In the genomic region with DNA sequence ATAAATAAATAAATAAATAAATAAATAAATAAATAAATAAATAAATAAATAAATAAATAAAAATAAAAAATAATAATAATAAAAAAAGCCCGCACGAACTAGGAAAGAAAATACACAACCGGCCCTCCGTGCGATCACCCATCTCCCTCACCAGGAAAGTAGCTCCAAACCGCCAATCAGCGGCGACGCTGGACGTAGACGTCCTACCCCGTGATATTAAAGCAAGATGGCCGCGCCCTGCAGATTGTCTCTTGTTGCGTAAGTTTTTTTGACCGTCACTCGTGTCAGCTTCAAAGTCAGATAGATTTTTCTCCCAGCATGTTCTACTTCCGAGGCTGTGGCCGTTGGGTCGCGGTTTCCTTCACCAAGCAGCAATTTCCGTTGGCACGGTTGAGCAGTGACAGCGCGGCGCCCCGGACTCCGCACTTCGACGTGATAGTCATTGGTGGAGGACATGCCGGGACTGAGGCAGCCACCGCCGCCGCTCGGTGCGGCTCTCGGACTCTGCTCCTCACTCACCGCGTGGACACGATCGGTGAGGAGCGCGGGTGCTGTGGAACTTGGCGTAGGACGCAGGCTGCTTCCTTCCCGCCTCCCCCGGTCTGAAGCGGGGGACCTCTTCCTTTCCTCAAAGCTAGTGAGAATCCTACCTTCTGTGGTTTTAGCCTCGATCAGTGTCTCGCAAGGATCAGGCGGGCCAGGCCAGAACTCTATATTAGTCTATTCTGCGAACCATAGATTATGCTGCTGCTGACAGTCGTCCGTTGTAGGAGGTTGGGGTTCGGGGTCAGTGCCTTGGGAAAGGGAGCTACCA, we compare ENCODE assay signal across 1 cellular context.
A peak's percentile ranks its signal among the peaks of the same experiment; 100 is the strongest.
TF ChIP-seq lines count a peak whose summit lies in the region.

A gene with protein sequence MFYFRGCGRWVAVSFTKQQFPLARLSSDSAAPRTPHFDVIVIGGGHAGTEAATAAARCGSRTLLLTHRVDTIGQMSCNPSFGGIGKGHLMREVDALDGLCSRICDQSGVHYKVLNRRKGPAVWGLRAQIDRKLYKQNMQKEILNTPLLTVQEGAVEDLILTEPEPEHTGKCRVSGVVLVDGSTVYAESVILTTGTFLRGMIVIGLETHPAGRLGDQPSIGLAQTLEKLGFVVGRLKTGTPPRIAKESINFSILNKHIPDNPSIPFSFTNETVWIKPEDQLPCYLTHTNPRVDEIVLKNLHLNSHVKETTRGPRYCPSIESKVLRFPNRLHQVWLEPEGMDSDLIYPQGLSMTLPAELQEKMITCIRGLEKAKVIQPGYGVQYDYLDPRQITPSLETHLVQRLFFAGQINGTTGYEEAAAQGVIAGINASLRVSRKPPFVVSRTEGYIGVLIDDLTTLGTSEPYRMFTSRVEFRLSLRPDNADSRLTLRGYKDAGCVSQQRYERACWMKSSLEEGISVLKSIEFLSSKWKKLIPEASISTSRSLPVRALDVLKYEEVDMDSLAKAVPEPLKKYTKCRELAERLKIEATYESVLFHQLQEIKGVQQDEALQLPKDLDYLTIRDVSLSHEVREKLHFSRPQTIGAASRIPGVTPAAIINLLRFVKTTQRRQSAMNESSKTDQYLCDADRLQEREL (plus strand): TSS at position 201 of the 814 bp plus-strand sequence. CDS start 118 bp downstream, at position 319.

TF ChIP-seq in HEK293, 187 proteins besides CTCF, POLR2A, EP300 and RAD21 (continued from another document):
- TF ChIP-seq, protein P1, sequence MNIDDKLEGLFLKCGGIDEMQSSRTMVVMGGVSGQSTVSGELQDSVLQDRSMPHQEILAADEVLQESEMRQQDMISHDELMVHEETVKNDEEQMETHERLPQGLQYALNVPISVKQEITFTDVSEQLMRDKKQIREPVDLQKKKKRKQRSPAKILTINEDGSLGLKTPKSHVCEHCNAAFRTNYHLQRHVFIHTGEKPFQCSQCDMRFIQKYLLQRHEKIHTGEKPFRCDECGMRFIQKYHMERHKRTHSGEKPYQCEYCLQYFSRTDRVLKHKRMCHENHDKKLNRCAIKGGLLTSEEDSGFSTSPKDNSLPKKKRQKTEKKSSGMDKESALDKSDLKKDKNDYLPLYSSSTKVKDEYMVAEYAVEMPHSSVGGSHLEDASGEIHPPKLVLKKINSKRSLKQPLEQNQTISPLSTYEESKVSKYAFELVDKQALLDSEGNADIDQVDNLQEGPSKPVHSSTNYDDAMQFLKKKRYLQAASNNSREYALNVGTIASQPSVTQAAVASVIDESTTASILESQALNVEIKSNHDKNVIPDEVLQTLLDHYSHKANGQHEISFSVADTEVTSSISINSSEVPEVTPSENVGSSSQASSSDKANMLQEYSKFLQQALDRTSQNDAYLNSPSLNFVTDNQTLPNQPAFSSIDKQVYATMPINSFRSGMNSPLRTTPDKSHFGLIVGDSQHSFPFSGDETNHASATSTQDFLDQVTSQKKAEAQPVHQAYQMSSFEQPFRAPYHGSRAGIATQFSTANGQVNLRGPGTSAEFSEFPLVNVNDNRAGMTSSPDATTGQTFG (tag by site-specific recombination; IDR thresholded peaks at IDR 0.05; ENCODE audit: borderline replicate concordance) = no peak
- TF ChIP-seq ZNF121 (tag by site-specific recombination; IDR thresholded peaks at IDR 0.05) (peak; percentile 97), TRIM28 (IDR thresholded peaks at IDR 0.05; ENCODE audit: borderline replicate concordance, low read length) (peak; percentile 59; the same call in 1 of the 2 replicates), KLF16 (tag by site-specific recombination; IDR thresholded peaks at IDR 0.05) (peak; percentile 22; the same call in 1 of the 2 replicates), ZNF132 (tag by site-specific recombination; IDR thresholded peaks at IDR 0.05; ENCODE audit: borderline replicate concordance) (no peak), ZNF2 (tag by site-specific recombination; IDR thresholded peaks at IDR 0.05) (peak; percentile 69), ZNF785 (tag by site-specific recombination; IDR thresholded peaks at IDR 0.05) (no peak), ZNF404 (tag by site-specific recombination; IDR thresholded peaks at IDR 0.05) (peak; percentile 97), ZNF112 (tag by site-specific recombination; IDR thresholded peaks at IDR 0.05) (no peak), ZNF37A (tag by site-specific recombination; IDR thresholded peaks at IDR 0.05) (no peak), ZNF341 (tag by site-specific recombination; IDR thresholded peaks at IDR 0.05; ENCODE audit: low read depth) (peak; percentile 80), MYNN (tag by site-specific recombination; IDR thresholded peaks at IDR 0.05; ENCODE audit: borderline replicate concordance) (peak; percentile 61; the same call in 1 of the 2 replicates), YY1 (tag by site-specific recombination; IDR thresholded peaks at IDR 0.05) (peak; percentile 89), ZNF549 (tag by site-specific recombination; IDR thresholded peaks at IDR 0.05) (no peak), ZNF174 (tag by site-specific recombination; IDR thresholded peaks at IDR 0.05) (no peak), ZNF214 (tag by site-specific recombination; IDR thresholded peaks at IDR 0.05; ENCODE audit: borderline replicate concordance) (peak; percentile 52; the same call in 1 of the 2 replicates), ZNF133 (tag by site-specific recombination; IDR thresholded peaks at IDR 0.05) (no peak), ZBTB20 (tag by site-specific recombination; IDR thresholded peaks at IDR 0.05) (peak; percentile 95), ZFHX2 (tag by site-specific recombination; conservative IDR thresholded peaks at IDR 0.05) (no peak), OSR2 (tag by site-specific recombination; IDR thresholded peaks at IDR 0.05) (peak; percentile 10; the same call in 1 of the 2 replicates), ZBTB21 (tag by site-specific recombination; IDR thresholded peaks at IDR 0.05) (peak; percentile 86)
- TF ChIP-seq, protein P2, sequence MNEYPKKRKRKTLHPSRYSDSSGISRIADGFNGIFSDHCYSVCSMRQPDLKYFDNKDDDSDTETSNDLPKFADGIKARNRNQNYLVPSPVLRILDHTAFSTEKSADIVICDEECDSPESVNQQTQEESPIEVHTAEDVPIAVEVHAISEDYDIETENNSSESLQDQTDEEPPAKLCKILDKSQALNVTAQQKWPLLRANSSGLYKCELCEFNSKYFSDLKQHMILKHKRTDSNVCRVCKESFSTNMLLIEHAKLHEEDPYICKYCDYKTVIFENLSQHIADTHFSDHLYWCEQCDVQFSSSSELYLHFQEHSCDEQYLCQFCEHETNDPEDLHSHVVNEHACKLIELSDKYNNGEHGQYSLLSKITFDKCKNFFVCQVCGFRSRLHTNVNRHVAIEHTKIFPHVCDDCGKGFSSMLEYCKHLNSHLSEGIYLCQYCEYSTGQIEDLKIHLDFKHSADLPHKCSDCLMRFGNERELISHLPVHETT (tag by site-specific recombination; IDR thresholded peaks at IDR 0.05) = peak; percentile 91
- TF ChIP-seq, protein P3, sequence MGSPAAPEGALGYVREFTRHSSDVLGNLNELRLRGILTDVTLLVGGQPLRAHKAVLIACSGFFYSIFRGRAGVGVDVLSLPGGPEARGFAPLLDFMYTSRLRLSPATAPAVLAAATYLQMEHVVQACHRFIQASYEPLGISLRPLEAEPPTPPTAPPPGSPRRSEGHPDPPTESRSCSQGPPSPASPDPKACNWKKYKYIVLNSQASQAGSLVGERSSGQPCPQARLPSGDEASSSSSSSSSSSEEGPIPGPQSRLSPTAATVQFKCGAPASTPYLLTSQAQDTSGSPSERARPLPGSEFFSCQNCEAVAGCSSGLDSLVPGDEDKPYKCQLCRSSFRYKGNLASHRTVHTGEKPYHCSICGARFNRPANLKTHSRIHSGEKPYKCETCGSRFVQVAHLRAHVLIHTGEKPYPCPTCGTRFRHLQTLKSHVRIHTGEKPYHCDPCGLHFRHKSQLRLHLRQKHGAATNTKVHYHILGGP (tag by site-specific recombination; IDR thresholded peaks at IDR 0.05) = no peak
- TF ChIP-seq, protein P4, sequence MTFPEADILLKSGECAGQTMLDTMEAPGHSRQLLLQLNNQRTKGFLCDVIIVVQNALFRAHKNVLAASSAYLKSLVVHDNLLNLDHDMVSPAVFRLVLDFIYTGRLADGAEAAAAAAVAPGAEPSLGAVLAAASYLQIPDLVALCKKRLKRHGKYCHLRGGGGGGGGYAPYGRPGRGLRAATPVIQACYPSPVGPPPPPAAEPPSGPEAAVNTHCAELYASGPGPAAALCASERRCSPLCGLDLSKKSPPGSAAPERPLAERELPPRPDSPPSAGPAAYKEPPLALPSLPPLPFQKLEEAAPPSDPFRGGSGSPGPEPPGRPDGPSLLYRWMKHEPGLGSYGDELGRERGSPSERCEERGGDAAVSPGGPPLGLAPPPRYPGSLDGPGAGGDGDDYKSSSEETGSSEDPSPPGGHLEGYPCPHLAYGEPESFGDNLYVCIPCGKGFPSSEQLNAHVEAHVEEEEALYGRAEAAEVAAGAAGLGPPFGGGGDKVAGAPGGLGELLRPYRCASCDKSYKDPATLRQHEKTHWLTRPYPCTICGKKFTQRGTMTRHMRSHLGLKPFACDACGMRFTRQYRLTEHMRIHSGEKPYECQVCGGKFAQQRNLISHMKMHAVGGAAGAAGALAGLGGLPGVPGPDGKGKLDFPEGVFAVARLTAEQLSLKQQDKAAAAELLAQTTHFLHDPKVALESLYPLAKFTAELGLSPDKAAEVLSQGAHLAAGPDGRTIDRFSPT (tag by site-specific recombination; IDR thresholded peaks at IDR 0.05) = peak; percentile 55; the same call in 1 of the 2 replicates
- TF ChIP-seq, protein P5, sequence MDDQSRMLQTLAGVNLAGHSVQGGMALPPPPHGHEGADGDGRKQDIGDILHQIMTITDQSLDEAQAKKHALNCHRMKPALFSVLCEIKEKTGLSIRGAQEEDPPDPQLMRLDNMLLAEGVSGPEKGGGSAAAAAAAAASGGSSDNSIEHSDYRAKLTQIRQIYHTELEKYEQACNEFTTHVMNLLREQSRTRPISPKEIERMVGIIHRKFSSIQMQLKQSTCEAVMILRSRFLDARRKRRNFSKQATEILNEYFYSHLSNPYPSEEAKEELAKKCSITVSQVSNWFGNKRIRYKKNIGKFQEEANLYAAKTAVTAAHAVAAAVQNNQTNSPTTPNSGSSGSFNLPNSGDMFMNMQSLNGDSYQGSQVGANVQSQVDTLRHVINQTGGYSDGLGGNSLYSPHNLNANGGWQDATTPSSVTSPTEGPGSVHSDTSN (CRISPR knock-in tag; IDR thresholded peaks at IDR 0.05) = peak; percentile 76; the same call in 1 of the 2 replicates
- TF ChIP-seq, protein P6, sequence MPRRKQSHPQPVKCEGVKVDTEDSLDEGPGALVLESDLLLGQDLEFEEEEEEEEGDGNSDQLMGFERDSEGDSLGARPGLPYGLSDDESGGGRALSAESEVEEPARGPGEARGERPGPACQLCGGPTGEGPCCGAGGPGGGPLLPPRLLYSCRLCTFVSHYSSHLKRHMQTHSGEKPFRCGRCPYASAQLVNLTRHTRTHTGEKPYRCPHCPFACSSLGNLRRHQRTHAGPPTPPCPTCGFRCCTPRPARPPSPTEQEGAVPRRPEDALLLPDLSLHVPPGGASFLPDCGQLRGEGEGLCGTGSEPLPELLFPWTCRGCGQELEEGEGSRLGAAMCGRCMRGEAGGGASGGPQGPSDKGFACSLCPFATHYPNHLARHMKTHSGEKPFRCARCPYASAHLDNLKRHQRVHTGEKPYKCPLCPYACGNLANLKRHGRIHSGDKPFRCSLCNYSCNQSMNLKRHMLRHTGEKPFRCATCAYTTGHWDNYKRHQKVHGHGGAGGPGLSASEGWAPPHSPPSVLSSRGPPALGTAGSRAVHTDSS (tag by site-specific recombination; IDR thresholded peaks at IDR 0.05) = no peak
